8 cellular contexts compared by ENCODE assay signal in the genomic region with DNA sequence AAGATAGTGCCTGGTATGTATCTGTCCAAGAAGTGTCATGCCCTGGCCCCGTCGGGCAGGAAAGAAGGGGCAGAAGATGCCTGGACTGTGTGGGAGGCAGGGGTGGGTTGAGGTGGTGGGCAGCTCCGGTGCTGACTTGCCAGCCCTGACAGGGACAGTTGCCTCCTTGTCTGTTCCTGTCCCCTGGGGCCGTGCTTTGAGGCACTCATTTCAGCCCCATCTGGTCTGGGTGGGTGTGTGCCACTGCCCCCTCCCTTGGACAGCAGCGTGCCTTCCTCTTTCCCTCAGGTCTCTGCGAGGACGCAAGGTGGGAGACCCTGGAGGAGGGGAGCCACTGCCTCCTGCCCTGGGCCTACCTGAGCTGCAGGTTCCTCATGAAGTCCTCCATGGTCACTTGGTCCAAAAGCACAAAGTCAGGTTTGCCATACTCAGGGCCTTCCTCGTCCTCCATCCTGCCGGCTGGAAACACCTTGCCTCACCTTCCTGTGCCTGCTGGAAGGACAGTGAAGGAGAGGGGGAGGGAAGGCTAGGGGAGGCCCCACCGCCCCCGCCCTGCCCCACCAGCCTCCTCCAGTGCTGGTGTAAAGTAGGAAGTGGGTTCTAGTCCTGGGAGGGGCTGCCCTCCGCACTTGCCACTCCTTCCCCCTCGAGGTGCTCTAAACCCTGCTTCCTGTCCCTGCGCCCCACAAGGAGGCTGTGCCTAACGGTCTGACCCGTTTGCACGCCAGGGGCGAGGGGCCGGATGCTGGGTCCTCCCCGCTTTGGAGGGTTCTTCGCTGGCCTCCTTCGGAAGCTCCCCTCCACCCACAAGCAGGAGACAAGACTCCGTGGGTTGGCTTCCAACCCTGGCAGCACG. TPM values are rescaled to one million over a fixed set of nuclear protein-coding genes. Genes with fewer than 3 reads are reported as not detected.
DNase-seq lines count a peak whose midpoint lies in the region; ATAC-seq and TF ChIP-seq lines count a peak whose summit lies in the region.

A gene (minus strand): TSS at position 505 of the 856 bp plus-strand sequence. CDS start 54 bp downstream, at position 451.

- H3K9me3 ChIP-seq in ascending aorta (no peaks in the 10 kb centered on the region), osteoblast (ENCODE audit: low read depth, low read length) (no peaks in the 10 kb centered on the region), aorta (ENCODE audit: control insufficient read depth, low read length) (no peaks in the 10 kb centered on the region)

- H4K20me1 ChIP-seq in osteoblast (ENCODE audit: insufficient read depth, low read length), result no peaks in the 10 kb centered on the region

- H3K79me2 ChIP-seq in osteoblast (ENCODE audit: insufficient read depth, low read length), result no peaks in the 10 kb centered on the region

- H3K4me3 ChIP-seq in ascending aorta (peak within 1 kb of the TSS in 1 of 2 donors; percentile 31), osteoblast (ENCODE audit: insufficient read depth, low read length) (no peak within 1 kb of the TSS), aorta (ENCODE audit: low read length in 2 of 2) (no peak within 1 kb of the TSS)

- H3K27me3 Mint-ChIP-seq in T-helper 2 cell treated with Interferon-gamma antibody and Interleukin-4, amounts not matched to agents 5 μg/mL and 100 μg/mL, for 36 hours (ENCODE audit: low read depth), result no peaks in the 10 kb centered on the region

- peaks cover 51% of the 10 kb centered on the region for H3K4me1 Mint-ChIP-seq in T-helper 2 cell treated with Interferon-gamma antibody and Interleukin-4, amounts not matched to agents 5 μg/mL and 100 μg/mL, for 36 hours (ENCODE audit: low read depth)

- peak within 1 kb of the TSS; percentile 99 for H3K27ac Mint-ChIP-seq in T-helper 2 cell treated with Interferon-gamma antibody and Interleukin-4, amounts not matched to agents 5 μg/mL and 100 μg/mL, for 36 hours

- H3K4me1 ChIP-seq in ascending aorta, result peaks cover 0 to 4% of the 10 kb centered on the region in 2 donors
- peaks cover 17% of the 10 kb centered on the region for H3K4me1 ChIP-seq in osteoblast (ENCODE audit: insufficient read depth, low read length)
- H3K4me1 ChIP-seq in aorta (ENCODE audit: control insufficient read depth in 1 of 2, insufficient read depth in 2 of 2, low read length in 2 of 2), result no peaks in the 10 kb centered on the region

- peak; percentile 94 for DNase-seq in T-helper 2 cell treated with Interferon-gamma antibody and Interleukin-4, amounts not matched to agents 5 μg/mL and 100 μg/mL, for 36 hours (ENCODE audit: low spot score)
- DNase-seq in ascending aorta (ENCODE audit: low spot score in 2 of 2) (peak; percentile 45 to 76), osteoblast (ENCODE audit: insufficient read length, low spot score, missing footprints) (no peak), aorta (peak; percentile 79), hippocampal formation (lab: John Stamatoyannopoulos, UW) (no peak), NCI-H2171 (lab: John Stamatoyannopoulos, UW) (no peak)

- H3K27ac ChIP-seq in ascending aorta (peak within 1 kb of the TSS in 1 of 2 donors; percentile 63), osteoblast (ENCODE audit: low read depth, low read length) (peak within 1 kb of the TSS; percentile 79), aorta (ENCODE audit: low read depth in 1 of 2, low read length in 2 of 2) (no peak within 1 kb of the TSS)

- TF ChIP-seq CTCF in ascending aorta (IDR thresholded peaks at IDR 0.05), result no peak
- no peak for TF ChIP-seq CTCF in osteoblast (IDR thresholded peaks at IDR 0.05; ENCODE audit: extremely low read depth, low read depth, low read length)

- H3K4me3 Mint-ChIP-seq in T-helper 2 cell treated with Interferon-gamma antibody and Interleukin-4, amounts not matched to agents 5 μg/mL and 100 μg/mL, for 36 hours, result peak within 1 kb of the TSS; percentile 99

- 92 to 93% methylated on average over 24 of the region's 24 CpGs for WGBS in aorta, 2 donors

- peaks cover 19 to 27% of the 10 kb centered on the region in 2 donors for H3K36me3 ChIP-seq in ascending aorta
- peaks cover 22% of the 10 kb centered on the region for H3K36me3 ChIP-seq in osteoblast (ENCODE audit: insufficient read depth, low read length)
- peaks cover 2 to 7% of the 10 kb centered on the region in 2 donors for H3K36me3 ChIP-seq in aorta (ENCODE audit: control insufficient read depth in 1 of 2, insufficient read depth in 2 of 2, low read length in 1 of 2)

- ATAC-seq in GM18873 (IDR thresholded peaks at IDR 0.05; ENCODE audit: low FRiP score, unreplicated experiment) (peak; percentile 54), HG03095 (IDR thresholded peaks at IDR 0.05; ENCODE audit: unreplicated experiment) (peak; percentile 59), aorta (ENCODE audit: low FRiP score) (no peak)

- H3K9me3 Mint-ChIP-seq in T-helper 2 cell treated with Interferon-gamma antibody and Interleukin-4, amounts not matched to agents 5 μg/mL and 100 μg/mL, for 36 hours, result no peaks in the 10 kb centered on the region

- H2AFZ ChIP-seq in osteoblast (ENCODE audit: low read length), result no peak within 1 kb of the TSS

- peak within 1 kb of the TSS; percentile 32 for H3K4me2 ChIP-seq in osteoblast (ENCODE audit: insufficient read depth, low read length)

- H3K27me3 ChIP-seq in ascending aorta (no peaks in the 10 kb centered on the region), osteoblast (ENCODE audit: insufficient read depth, low read length) (no peaks in the 10 kb centered on the region), aorta (ENCODE audit: control insufficient read depth in 1 of 2, insufficient read depth in 2 of 2, low read length in 1 of 2) (no peaks in the 10 kb centered on the region)

- H3K36me3 Mint-ChIP-seq in T-helper 2 cell treated with Interferon-gamma antibody and Interleukin-4, amounts not matched to agents 5 μg/mL and 100 μg/mL, for 36 hours (ENCODE audit: low read depth), result peaks cover 79% of the 10 kb centered on the region

- intact Hi-C loops in ascending aorta (cut with DNase I), result no loop called here
- intact Hi-C loops in aorta (cut with DNase I), result no loop called here

RNA-seq across cellular contexts. Expression of the gene that starts here (rescaled TPM):
- total RNA-seq in ascending aorta, result 5.9 TPM
- 0.29 and 0.36 TPM in 2 replicates for total RNA-seq in osteoblast
- total RNA-seq in aorta, result 10 to 100 TPM in 1 of 2 donors, 1 to 10 TPM in 1; 7.2 to 21.3 TPM
- 1 to 10 TPM; 1.4 to 3.5 TPM for polyA plus RNA-seq in aorta

Comparison
In these comparisons a context has a peak if more than half of its experiments do, and no peak if none do; other contexts are left out.
1. DNase-seq: peak in T-helper 2 cell treated with Interferon-gamma antibody and Interleukin-4, amounts not matched to agents 5 μg/mL and 100 μg/mL, for 36 hours (single experiment), ascending aorta (2 of 2) and aorta (2 of 2); none in osteoblast (single experiment), hippocampal formation (0 of 2) and NCI-H2171 (single experiment).